ENCODE assay signal across 8 cellular contexts in the genomic region with DNA sequence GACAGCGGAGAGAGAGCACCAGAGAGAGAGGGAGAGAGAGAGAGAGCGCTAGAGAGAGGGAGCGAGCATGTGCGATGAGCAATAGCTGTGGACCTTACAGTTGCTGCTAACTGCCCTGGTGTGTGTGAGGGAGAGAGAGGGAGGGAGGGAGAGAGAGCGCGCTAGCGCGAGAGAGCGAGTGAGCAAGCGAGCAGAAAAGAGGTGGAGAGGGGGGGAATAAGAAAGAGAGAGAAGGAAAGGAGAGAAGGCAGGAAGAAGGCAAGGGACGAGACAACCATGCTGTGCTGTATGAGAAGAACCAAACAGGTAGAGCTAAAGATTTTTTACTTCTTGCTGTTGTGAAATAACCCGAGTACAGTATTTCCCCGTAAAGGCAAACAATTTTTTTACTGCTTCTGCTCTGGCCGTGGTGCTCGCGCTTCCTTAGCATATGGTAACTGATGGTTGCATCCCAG. TPM values are rescaled to one million over a fixed set of nuclear protein-coding genes. Genes with fewer than 3 reads are reported as not detected.
DNase-seq lines count a peak whose midpoint lies in the region; ATAC-seq and TF ChIP-seq lines count a peak whose summit lies in the region.

A gene with protein sequence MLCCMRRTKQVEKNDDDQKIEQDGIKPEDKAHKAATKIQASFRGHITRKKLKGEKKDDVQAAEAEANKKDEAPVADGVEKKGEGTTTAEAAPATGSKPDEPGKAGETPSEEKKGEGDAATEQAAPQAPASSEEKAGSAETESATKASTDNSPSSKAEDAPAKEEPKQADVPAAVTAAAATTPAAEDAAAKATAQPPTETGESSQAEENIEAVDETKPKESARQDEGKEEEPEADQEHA (plus strand): TSS at position 97 of the 455 bp plus-strand sequence. CDS start 180 bp downstream, at position 277.

- TF ChIP-seq POLR2A in gastrocnemius medialis (IDR thresholded peaks at IDR 0.05) = no peak

- H3K4me1 ChIP-seq in iPS-15b (ENCODE audit: control insufficient read depth, insufficient read depth, low read length) (peaks cover 28% of the 10 kb centered on the region), gastrocnemius medialis (peaks cover 4 to 5% of the 10 kb centered on the region in 2 donors)

- TF ChIP-seq CTCF in gastrocnemius medialis (IDR thresholded peaks at IDR 0.05 in 4 of 5, conservative IDR thresholded peaks at IDR 0.05 in 1 of 5) = no peak

- ATAC-seq in gastrocnemius medialis (peak in 1 of 2 donors; percentile 30), HG03460 (IDR thresholded peaks at IDR 0.05; ENCODE audit: unreplicated experiment) (no peak), GM18511 (IDR thresholded peaks at IDR 0.05; ENCODE audit: unreplicated experiment) (no peak)

- in situ Hi-C loops in gastrocnemius medialis (cut with MboI; ENCODE audit: low sequenced_read_pairs in 4 of 4) = no loop called here

- H3K9ac ChIP-seq in iPS-15b (ENCODE audit: low read depth, low read length) = peak within 1 kb of the TSS; percentile 41

- H3K4me3 ChIP-seq in iPS-15b (ENCODE audit: low read depth, low read length) = peak within 1 kb of the TSS; percentile 77
- H3K4me3 ChIP-seq in gastrocnemius medialis = peak within 1 kb of the TSS in 3 of 4 donors; percentile 21 to 36 (median 23)

- H3K36me3 ChIP-seq in iPS-15b (ENCODE audit: control insufficient read depth, insufficient read depth, low read length) (no peaks in the 10 kb centered on the region), gastrocnemius medialis (no peaks in the 10 kb centered on the region)

- H3K27me3 ChIP-seq in iPS-15b (ENCODE audit: control insufficient read depth, insufficient read depth, low read length) = no peaks in the 10 kb centered on the region
- peaks cover 5 to 12% (median 11%) of the 10 kb centered on the region in 3 donors for H3K27me3 ChIP-seq in gastrocnemius medialis

- no peak within 1 kb of the TSS for H3K27ac ChIP-seq in gastrocnemius medialis

- H3K9me3 ChIP-seq in iPS-15b (ENCODE audit: control insufficient read depth, insufficient read depth, low read length) = no peaks in the 10 kb centered on the region
- H3K9me3 ChIP-seq in gastrocnemius medialis = no peaks in the 10 kb centered on the region

- intact Hi-C loops in gastrocnemius medialis (cut with DNase I; ENCODE audit: low total_unique reads) = no loop called here

- DNase-seq in D341Med (ENCODE audit: low spot score) (peak; percentile 40), NCI-H1436 (lab: John Stamatoyannopoulos, UW) (peak; percentile 66), astrocyte of the hippocampus (ENCODE audit: low read depth, low spot score) (peak; percentile 90), gastrocnemius medialis (no peak)
- DNase-seq in activated CD4-positive, CD25-positive, alpha-beta regulatory T cell treated with anti-CD3 and anti-CD28 coated beads, Interleukin-2, amount 50 U/mL, for 72 hours = no peak

RNA-seq across cellular contexts. Expression of the gene that starts here (rescaled TPM):
- total RNA-seq in gastrocnemius medialis = under 1 TPM in 1 of 4 donors, not detected in 3; 0.20 TPM

Comparison
In these comparisons a context has a peak if more than half of its experiments do, and no peak if none do; other contexts are left out.
1. DNase-seq: peak in D341Med (single experiment), NCI-H1436 (single experiment) and astrocyte of the hippocampus (single experiment); none in gastrocnemius medialis (0 of 2) and activated CD4-positive, CD25-positive, alpha-beta regulatory T cell treated with anti-CD3 and anti-CD28 coated beads, Interleukin-2, amount 50 U/mL, for 72 hours (single experiment).